ENCODE assay signal across 29 cellular contexts in genomic region chr21:29321217-29321616, GRCh38.
"Had no signal": no experiment of that assay in that cellular context is flagged by ENCODE, and none has a peak within 500 bp of the region (broad histone marks: within the 10 kb centered on the region; RNA-seq: fewer than 3 reads in every experiment).

No MANE protein-coding gene starts in this region.

- H3K4me2 ChIP-seq: KMS-11 had no signal

- DNase-seq: activated CD4-positive, alpha-beta memory T cell treated with anti-CD3 and anti-CD28 coated beads, Interleukin-2, amount 10 ng/mL, durations not matched to agents 7 days and 5 days; activated CD4-positive, alpha-beta T cell treated with anti-CD3 and anti-CD28 coated beads for 36 hours; activated CD4-positive, alpha-beta T cell treated with anti-CD3 and anti-CD28 coated beads, Interleukin-2, amount 50 U/mL, for 1 hour; activated CD8-positive, alpha-beta memory T cell treated with anti-CD3 and anti-CD28 coated beads, Interleukin-2, amount 50 U/mL, for 4 hours; activated gamma-delta T cell treated with Interleukin-2 at 50 U/mL for 16 hours; activated naive CD4-positive, alpha-beta T cell treated with anti-CD3 and anti-CD28 coated beads, Interleukin-2, amount 10 ng/mL, durations not matched to agents 7 days and 5 days; activated naive CD8-positive, alpha-beta T cell treated with anti-CD3 and anti-CD28 coated beads, Interleukin-2, amount 10 ng/mL, durations not matched to agents 7 days and 5 days; activated T-cell treated with anti-CD3 and anti-CD28 coated beads, Interleukin-2, amount 50 U/mL, for 72 hours; adrenal gland; anterior cingulate cortex; caudate nucleus; MG63; MV-4-11; NCI-H1092 treated with DMSO at 0.1 percent for 48 hours; NCI-H1417 treated with DMSO at 0.1 percent for 48 hours; NCI-H1694; NCI-H2029; NCI-H2107; NCI-H2171 treated with DMSO at 0.1 percent for 48 hours; NCI-H510A treated with DMSO at 0.1 percent for 48 hours; NCI-H69; SHP77 treated with DMSO at 0.1 percent for 48 hours; T-helper 9 cell had no signal

- H3K27ac ChIP-seq: adrenal gland, KMS-11, VCaP had no signal

- H3K4me3 ChIP-seq: adrenal gland, MG63 had no signal

- H3K27me3 ChIP-seq: adrenal gland, MG63 had no signal

- H3K9ac ChIP-seq: KMS-11 had no signal

- H3K4me3 Mint-ChIP-seq: activated CD4-positive, alpha-beta memory T cell treated with anti-CD3 and anti-CD28 coated beads, Interleukin-2, amount 10 ng/mL, durations not matched to agents 7 days and 5 days; activated CD4-positive, alpha-beta T cell treated with anti-CD3 and anti-CD28 coated beads for 36 hours; activated naive CD4-positive, alpha-beta T cell treated with anti-CD3 and anti-CD28 coated beads, Interleukin-2, amount 10 ng/mL, durations not matched to agents 7 days and 5 days; activated naive CD8-positive, alpha-beta T cell treated with anti-CD3 and anti-CD28 coated beads, Interleukin-2, amount 10 ng/mL, durations not matched to agents 7 days and 5 days; activated T-cell treated with anti-CD3 and anti-CD28 coated beads, Interleukin-2, amount 50 U/mL, for 72 hours; IgD-negative memory B cell; T-helper 1 cell treated with Interleukin-12 subunit alpha and Interleukin-12 subunit beta and Interleukin-4 antibody, amounts not matched to agents 30 μg/mL and 1 μg/mL, for 36 hours had no signal

- FAIRE-seq: RCC 7860 had no signal

- H3K4me1 Mint-ChIP-seq: activated CD4-positive, alpha-beta memory T cell treated with anti-CD3 and anti-CD28 coated beads, Interleukin-2, amount 10 ng/mL, durations not matched to agents 7 days and 5 days; activated naive CD4-positive, alpha-beta T cell treated with anti-CD3 and anti-CD28 coated beads, Interleukin-2, amount 10 ng/mL, durations not matched to agents 7 days and 5 days had no signal

- H3K9me3 ChIP-seq: adrenal gland, MG63 had no signal

- ATAC-seq: activated CD4-positive, alpha-beta T cell treated with anti-CD3 and anti-CD28 coated beads for 36 hours; activated T-cell treated with anti-CD3 and anti-CD28 coated beads, Interleukin-2, amount 50 U/mL, for 72 hours had no signal

- H3K27me3 Mint-ChIP-seq: activated CD4-positive, alpha-beta memory T cell treated with anti-CD3 and anti-CD28 coated beads, Interleukin-2, amount 10 ng/mL, durations not matched to agents 7 days and 5 days; activated CD4-positive, alpha-beta T cell treated with anti-CD3 and anti-CD28 coated beads for 36 hours; activated naive CD4-positive, alpha-beta T cell treated with anti-CD3 and anti-CD28 coated beads, Interleukin-2, amount 10 ng/mL, durations not matched to agents 7 days and 5 days; activated naive CD8-positive, alpha-beta T cell treated with anti-CD3 and anti-CD28 coated beads, Interleukin-2, amount 10 ng/mL, durations not matched to agents 7 days and 5 days; IgD-negative memory B cell had no signal

- H3K27ac Mint-ChIP-seq: activated CD4-positive, alpha-beta memory T cell treated with anti-CD3 and anti-CD28 coated beads, Interleukin-2, amount 10 ng/mL, durations not matched to agents 7 days and 5 days; activated CD4-positive, alpha-beta T cell treated with anti-CD3 and anti-CD28 coated beads for 36 hours; activated naive CD4-positive, alpha-beta T cell treated with anti-CD3 and anti-CD28 coated beads, Interleukin-2, amount 10 ng/mL, durations not matched to agents 7 days and 5 days; activated naive CD8-positive, alpha-beta T cell treated with anti-CD3 and anti-CD28 coated beads, Interleukin-2, amount 10 ng/mL, durations not matched to agents 7 days and 5 days; activated T-cell treated with anti-CD3 and anti-CD28 coated beads, Interleukin-2, amount 50 U/mL, for 72 hours; activated T-helper 2 cell treated with anti-CD3 and anti-CD28 coated beads, Interferon-gamma antibody, Interleukin-2, Interleukin-4, amounts not matched to agents 10 μg/mL and 5 μg/mL and 100 μg/mL, durations not matched to agents 14 hours and 24 hours and 36 hours; IgD-negative memory B cell; T-helper 1 cell treated with Interleukin-12 subunit alpha and Interleukin-12 subunit beta and Interleukin-4 antibody, amounts not matched to agents 30 μg/mL and 1 μg/mL, for 36 hours had no signal
